17 cellular contexts compared by ENCODE assay signal in the genomic region with DNA sequence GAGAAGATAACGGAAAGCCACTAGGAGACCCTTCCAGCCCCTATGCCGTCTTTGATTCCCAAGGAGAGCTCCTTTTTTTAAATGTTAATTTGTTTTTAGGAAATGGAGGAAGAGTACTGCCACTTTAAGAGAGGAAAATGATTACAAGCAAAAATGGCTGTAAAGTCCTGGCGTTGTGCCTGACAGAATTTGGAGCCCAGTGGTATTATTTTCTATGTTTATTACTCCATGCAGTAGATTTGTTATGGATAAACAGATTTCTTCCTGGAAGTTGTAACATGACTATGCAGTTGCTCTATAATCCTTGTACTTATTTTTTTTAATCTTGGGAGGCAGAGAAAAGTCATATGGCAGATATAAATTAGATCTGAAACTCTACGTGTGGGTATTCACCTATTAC.
"Had no signal": no experiment of that assay in that cellular context is flagged by ENCODE, and none has a peak within 500 bp of the region (broad histone marks: within the 10 kb centered on the region; RNA-seq: fewer than 3 reads in every experiment).

No MANE protein-coding gene starts in this region.

- H3K36me3 ChIP-seq: esophagus squamous epithelium, heart left ventricle, spleen, tibial artery had no signal

- H3K4me1 Mint-ChIP-seq: mesothelial cell of epicardium; stimulated activated memory B cell treated with anti-CD40 and anti-IgM and Interleukin-4, amounts not matched to agents 10 μg/mL and 1 μg/mL and 100 μg/mL, for 72 hours had no signal

- H3K9me3 ChIP-seq: esophagus squamous epithelium, heart left ventricle, psoas muscle, tibial artery had no signal

- H3K4me3 Mint-ChIP-seq: mesothelial cell of epicardium; natural killer cell treated with Interleukin-12 subunit alpha and Interleukin-12 subunit beta and Interleukin-15 and Interleukin-18, amount 100 ng/mL, for 72 hours; stimulated activated memory B cell treated with anti-CD40 and anti-IgM and Interleukin-4, amounts not matched to agents 10 μg/mL and 1 μg/mL and 100 μg/mL, for 72 hours; stimulated activated naive CD8-positive, alpha-beta T cell treated with anti-CD3 and anti-CD28 coated beads, Interleukin-15, Interleukin-2, amounts not matched to agents 100 ng/mL and 50 ng/mL, for 24 hours had no signal

- DNase-seq: cerebellar nuclear complex; dermis blood vessel endothelial cell; esophagus squamous epithelium; heart left ventricle; hippocampal formation; psoas muscle; retina; spleen; stimulated activated CD4-positive, alpha-beta T cell treated with anti-CD3 and anti-CD28 coated beads, Interleukin-15, amount 100 ng/mL, for 24 hours; stimulated activated CD4-positive, alpha-beta T cell treated with anti-CD3 and anti-CD28 coated beads, Interleukin-1b, Interleukin-23, amount 100 ng/mL, for 48 hours; stimulated activated CD4-positive, alpha-beta T cell treated with anti-CD3 and anti-CD28 coated beads, Interleukin-4, amount 100 ng/mL, for 24 hours; tibial artery had no signal

- ATAC-seq: psoas muscle; sciatic nerve; stimulated activated memory B cell treated with anti-CD40 and anti-IgM and Interleukin-4, amounts not matched to agents 10 μg/mL and 1 μg/mL and 100 μg/mL, for 72 hours had no signal

- H3K27me3 ChIP-seq: esophagus squamous epithelium, heart left ventricle, spleen, tibial artery had no signal

- H3K36me3 Mint-ChIP-seq: natural killer cell treated with Interleukin-12 subunit alpha and Interleukin-12 subunit beta and Interleukin-15 and Interleukin-18, amount 100 ng/mL, for 72 hours; stimulated activated memory B cell treated with anti-CD40 and anti-IgM and Interleukin-4, amounts not matched to agents 10 μg/mL and 1 μg/mL and 100 μg/mL, for 72 hours had no signal

- H3K4me1 ChIP-seq: psoas muscle, spleen, tibial artery had no signal

- H3K9me3 Mint-ChIP-seq: natural killer cell treated with Interleukin-12 subunit alpha and Interleukin-12 subunit beta and Interleukin-15 and Interleukin-18, amount 100 ng/mL, for 72 hours; stimulated activated naive CD8-positive, alpha-beta T cell treated with anti-CD3 and anti-CD28 coated beads, Interleukin-15, Interleukin-2, amounts not matched to agents 100 ng/mL and 50 ng/mL, for 24 hours had no signal

- H3K27ac ChIP-seq: esophagus squamous epithelium, heart left ventricle, psoas muscle, spleen, tibial artery had no signal

- H3K27ac Mint-ChIP-seq: mesothelial cell of epicardium; natural killer cell treated with Interleukin-12 subunit alpha and Interleukin-12 subunit beta and Interleukin-15 and Interleukin-18, amount 100 ng/mL, for 72 hours; stimulated activated memory B cell treated with anti-CD40 and anti-IgM and Interleukin-4, amounts not matched to agents 10 μg/mL and 1 μg/mL and 100 μg/mL, for 72 hours; stimulated activated naive CD8-positive, alpha-beta T cell treated with anti-CD3 and anti-CD28 coated beads, Interleukin-15, Interleukin-2, amounts not matched to agents 100 ng/mL and 50 ng/mL, for 24 hours had no signal

- H3K27me3 Mint-ChIP-seq: natural killer cell treated with Interleukin-12 subunit alpha and Interleukin-12 subunit beta and Interleukin-15 and Interleukin-18, amount 100 ng/mL, for 72 hours; stimulated activated memory B cell treated with anti-CD40 and anti-IgM and Interleukin-4, amounts not matched to agents 10 μg/mL and 1 μg/mL and 100 μg/mL, for 72 hours had no signal

- H3K4me3 ChIP-seq: esophagus squamous epithelium, heart left ventricle, psoas muscle, spleen, tibial artery had no signal
